In the genomic region with DNA sequence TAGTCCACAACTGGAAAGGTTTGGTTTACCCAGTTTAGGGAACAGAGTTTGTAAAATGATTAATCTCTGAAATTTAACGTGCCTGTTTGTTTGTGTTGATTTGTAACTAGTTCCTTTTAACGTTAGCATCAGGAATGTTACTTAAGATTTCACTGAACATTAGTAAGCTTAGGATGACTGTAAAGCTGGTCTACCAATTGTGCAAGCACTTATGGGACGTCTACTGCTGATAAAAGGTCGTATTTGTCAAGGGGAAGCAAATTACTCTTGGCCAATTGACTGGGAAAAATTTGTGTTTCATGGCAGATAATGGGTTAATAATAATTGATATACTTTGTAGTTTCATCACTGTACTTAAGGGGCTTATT, we compare ENCODE assay signal across 1 cellular context.
TF ChIP-seq lines count a peak whose summit lies in the region.

No MANE protein-coding gene starts in this region.

TF ChIP-seq in neural cell, 6 proteins besides CTCF, POLR2A, EP300 and RAD21 (continued from another document):
- TF ChIP-seq, protein P1, sequence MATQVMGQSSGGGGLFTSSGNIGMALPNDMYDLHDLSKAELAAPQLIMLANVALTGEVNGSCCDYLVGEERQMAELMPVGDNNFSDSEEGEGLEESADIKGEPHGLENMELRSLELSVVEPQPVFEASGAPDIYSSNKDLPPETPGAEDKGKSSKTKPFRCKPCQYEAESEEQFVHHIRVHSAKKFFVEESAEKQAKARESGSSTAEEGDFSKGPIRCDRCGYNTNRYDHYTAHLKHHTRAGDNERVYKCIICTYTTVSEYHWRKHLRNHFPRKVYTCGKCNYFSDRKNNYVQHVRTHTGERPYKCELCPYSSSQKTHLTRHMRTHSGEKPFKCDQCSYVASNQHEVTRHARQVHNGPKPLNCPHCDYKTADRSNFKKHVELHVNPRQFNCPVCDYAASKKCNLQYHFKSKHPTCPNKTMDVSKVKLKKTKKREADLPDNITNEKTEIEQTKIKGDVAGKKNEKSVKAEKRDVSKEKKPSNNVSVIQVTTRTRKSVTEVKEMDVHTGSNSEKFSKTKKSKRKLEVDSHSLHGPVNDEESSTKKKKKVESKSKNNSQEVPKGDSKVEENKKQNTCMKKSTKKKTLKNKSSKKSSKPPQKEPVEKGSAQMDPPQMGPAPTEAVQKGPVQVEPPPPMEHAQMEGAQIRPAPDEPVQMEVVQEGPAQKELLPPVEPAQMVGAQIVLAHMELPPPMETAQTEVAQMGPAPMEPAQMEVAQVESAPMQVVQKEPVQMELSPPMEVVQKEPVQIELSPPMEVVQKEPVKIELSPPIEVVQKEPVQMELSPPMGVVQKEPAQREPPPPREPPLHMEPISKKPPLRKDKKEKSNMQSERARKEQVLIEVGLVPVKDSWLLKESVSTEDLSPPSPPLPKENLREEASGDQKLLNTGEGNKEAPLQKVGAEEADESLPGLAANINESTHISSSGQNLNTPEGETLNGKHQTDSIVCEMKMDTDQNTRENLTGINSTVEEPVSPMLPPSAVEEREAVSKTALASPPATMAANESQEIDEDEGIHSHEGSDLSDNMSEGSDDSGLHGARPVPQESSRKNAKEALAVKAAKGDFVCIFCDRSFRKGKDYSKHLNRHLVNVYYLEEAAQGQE (IDR thresholded peaks at IDR 0.05; ENCODE audit: borderline replicate concordance) = no peak
- TF ChIP-seq EZH2 (IDR thresholded peaks at IDR 0.05; ENCODE audit: borderline replicate concordance, insufficient read depth, low read length, poor library complexity, severe bottlenecking) (no peak), SMC3 (conservative IDR thresholded peaks at IDR 0.05; ENCODE audit: poor library complexity) (no peak), MXI1 (conservative IDR thresholded peaks at IDR 0.05; ENCODE audit: poor library complexity, severe bottlenecking) (no peak), TAF1 (IDR thresholded peaks at IDR 0.05; ENCODE audit: low read depth) (no peak)
TF ChIP-seq in neural cell: peak in this region for 0.
